ENCODE assay signal across 2 cellular contexts in genomic region chr4:55116450-55116849, GRCh38.
A peak's percentile ranks its signal among the peaks of the same experiment; 100 is the strongest.
TF ChIP-seq lines count a peak whose summit lies in the region.

No MANE protein-coding gene starts in this region.

TF ChIP-seq in liver, 16 proteins besides CTCF, POLR2A, EP300 and RAD21:
- TF ChIP-seq ZBTB33 (IDR thresholded peaks at IDR 0.05): no peak
- TF ChIP-seq ATF3 (IDR thresholded peaks at IDR 0.05): no peak
- TF ChIP-seq EGR1 (IDR thresholded peaks at IDR 0.05; ENCODE audit: low read depth in 2 of 2): no peak
- TF ChIP-seq NR2F2 (IDR thresholded peaks at IDR 0.05): peak; percentile 69
- TF ChIP-seq YY1 (IDR thresholded peaks at IDR 0.05): no peak

TF ChIP-seq in HepG2, 621 proteins besides CTCF, POLR2A, EP300 and RAD21:
- TF ChIP-seq ZMYM3 (CRISPR knock-in tag; IDR thresholded peaks at IDR 0.05): no peak
- no peak for TF ChIP-seq SMAD3 (CRISPR knock-in tag; IDR thresholded peaks at IDR 0.05)
- no peak for TF ChIP-seq ZFP36L2 (CRISPR knock-in tag; IDR thresholded peaks at IDR 0.05)
- TF ChIP-seq RXRA (CRISPR knock-in tag; IDR thresholded peaks at IDR 0.05): no peak
- no peak for TF ChIP-seq ZNF619 (CRISPR knock-in tag; IDR thresholded peaks at IDR 0.05)
- no peak for TF ChIP-seq GATAD2A (CRISPR knock-in tag; IDR thresholded peaks at IDR 0.05)
- TF ChIP-seq GLMP (CRISPR knock-in tag; IDR thresholded peaks at IDR 0.05; ENCODE audit: borderline replicate concordance): no peak
- TF ChIP-seq ZNF564 (CRISPR knock-in tag; IDR thresholded peaks at IDR 0.05): no peak
- TF ChIP-seq XRCC5 (optimal IDR thresholded peaks at IDR 0.05; ENCODE audit: low read length): no peak
- no peak for TF ChIP-seq PAXIP1 (CRISPR knock-in tag; conservative IDR thresholded peaks at IDR 0.05)
- TF ChIP-seq ZNF264 (CRISPR knock-in tag; IDR thresholded peaks at IDR 0.05): no peak
- no peak for TF ChIP-seq ZNF740 (CRISPR knock-in tag; IDR thresholded peaks at IDR 0.05)
- TF ChIP-seq PLRG1 (conservative IDR thresholded peaks at IDR 0.05): no peak
- TF ChIP-seq PRPF4 (IDR thresholded peaks at IDR 0.05; ENCODE audit: low read depth, low read length, poor library complexity, severe bottlenecking): no peak
- no peak for TF ChIP-seq ZUFSP (CRISPR knock-in tag; IDR thresholded peaks at IDR 0.05; ENCODE audit: borderline replicate concordance)
- no peak for TF ChIP-seq FOSL2 (CRISPR knock-in tag; IDR thresholded peaks at IDR 0.05)
- no peak for TF ChIP-seq MEIS2 (CRISPR knock-in tag; IDR thresholded peaks at IDR 0.05)
- no peak for TF ChIP-seq ZBTB38 (CRISPR knock-in tag; IDR thresholded peaks at IDR 0.05)
